ENCODE assay signal across 16 cellular contexts in genomic region chr2:137185378-137186078, GRCh38.
"Had no signal": no experiment of that assay in that cellular context is flagged by ENCODE, and none has a peak within 500 bp of the region (broad histone marks: within the 10 kb centered on the region; RNA-seq: fewer than 3 reads in every experiment).

No MANE protein-coding gene starts in this region.

- FAIRE-seq: endothelial cell of umbilical vein, pancreas had no signal

- H3K4me1 ChIP-seq: colonic mucosa, pancreas, stomach had no signal

- H3K27me3 ChIP-seq: colonic mucosa, pancreas, stomach had no signal

- DNase-seq: activated CD4-positive, alpha-beta memory T cell treated with anti-CD3 and anti-CD28 coated beads, Interleukin-2, amount 10 ng/mL, durations not matched to agents 7 days and 5 days; activated CD4-positive, alpha-beta T cell treated with anti-CD3 and anti-CD28 coated beads for 36 hours; activated gamma-delta T cell; activated T-cell treated with anti-CD3 and anti-CD28 coated beads, Interleukin-2, amount 50 U/mL, for 48 hours; colonic mucosa; glutamatergic neuron; left cardiac atrium; naive B cell; pancreas; stimulated activated CD4-positive, alpha-beta T cell treated with anti-CD3 and anti-CD28 coated beads, Interleukin-4, amount 100 ng/mL, for 24 hours; stomach; T1000 had no signal

- H3K4me3 ChIP-seq: colonic mucosa, lung, pancreas, stomach, thoracic aorta had no signal

- H3K27ac ChIP-seq: colonic mucosa, pancreas, stomach, thoracic aorta, VCaP had no signal

- H3K36me3 ChIP-seq: colonic mucosa, pancreas, stomach, thoracic aorta had no signal

- ATAC-seq: activated CD4-positive, alpha-beta T cell treated with anti-CD3 and anti-CD28 coated beads for 36 hours; left cardiac atrium; pancreas had no signal
